32 cellular contexts compared by ENCODE assay signal in the genomic region with DNA sequence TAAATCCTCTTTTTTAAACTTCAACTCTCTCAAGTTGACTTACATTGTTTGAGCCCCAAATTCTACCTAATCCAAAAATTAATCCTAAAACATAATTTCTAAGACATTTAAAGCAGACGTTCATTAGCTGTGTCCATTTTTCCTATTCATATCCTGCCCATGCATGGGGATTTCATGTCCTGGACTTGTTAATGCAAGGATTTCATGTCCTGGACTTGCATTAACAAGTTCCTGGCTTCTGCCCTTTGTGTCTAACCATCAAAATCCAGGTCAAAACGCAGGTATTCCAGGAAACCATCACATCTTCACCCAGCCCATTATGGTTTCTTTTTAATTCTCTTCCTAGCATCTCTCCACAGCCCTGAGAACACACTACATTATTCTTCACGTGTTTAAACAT.
"Had no signal": no experiment of that assay in that cellular context is flagged by ENCODE, and none has a peak within 500 bp of the region (broad histone marks: within the 10 kb centered on the region; RNA-seq: fewer than 3 reads in every experiment).

No MANE protein-coding gene starts in this region.

- H3K4me3 Mint-ChIP-seq: activated B cell treated with CpG ODN at 0.5 μM for 24 hours; activated CD8-positive, alpha-beta memory T cell treated with anti-CD3 and anti-CD28 coated beads, Interleukin-2, amount 10 ng/mL, durations not matched to agents 7 days and 5 days; activated CD8-positive, alpha-beta T cell treated with anti-CD3 and anti-CD28 coated beads, Interleukin-2, amount 10 ng/mL, durations not matched to agents 7 days and 5 days; activated naive CD4-positive, alpha-beta T cell treated with anti-CD3 and anti-CD28 coated beads, Interleukin-2, amount 10 ng/mL, durations not matched to agents 7 days and 5 days; activated naive CD8-positive, alpha-beta T cell treated with anti-CD3 and anti-CD28 coated beads, Interleukin-2, amount 10 ng/mL, durations not matched to agents 7 days and 5 days; activated T-cell treated with anti-CD3 and anti-CD28 coated beads, Interleukin-2, amount 50 U/mL, for 24 hours; activated T-cell treated with anti-CD3 and anti-CD28 coated beads, Interleukin-2, amount 50 U/mL, for 72 hours; brain; effector memory CD8-positive, alpha-beta T cell; T-helper 17 cell; T-helper 2 cell treated with Interferon-gamma antibody and Interleukin-4, amounts not matched to agents 5 μg/mL and 100 μg/mL, for 36 hours had no signal

- H3K9me3 Mint-ChIP-seq: activated B cell treated with CpG ODN at 0.5 μM for 24 hours; brain; effector memory CD8-positive, alpha-beta T cell; T-helper 2 cell treated with Interferon-gamma antibody and Interleukin-4, amounts not matched to agents 5 μg/mL and 100 μg/mL, for 36 hours had no signal

- DNase-seq: activated B cell treated with CpG ODN at 0.5 μM for 24 hours; activated CD4-positive, alpha-beta T cell treated with anti-CD3 and anti-CD28 coated beads for 48 hours; activated CD4-positive, alpha-beta T cell treated with anti-CD3 and anti-CD28 coated beads, Interleukin-2, amount 50 U/mL, for 1 hour; activated CD4-positive, alpha-beta T cell treated with anti-CD3 and anti-CD28 coated beads, Interleukin-2, amount 50 U/mL, for 48 hours; activated CD8-positive, alpha-beta memory T cell treated with anti-CD3 and anti-CD28 coated beads, Interleukin-2, amount 10 ng/mL, durations not matched to agents 7 days and 5 days; activated CD8-positive, alpha-beta memory T cell treated with anti-CD3 and anti-CD28 coated beads, Interleukin-2, amount 50 U/mL, for 4 hours; activated CD8-positive, alpha-beta T cell treated with anti-CD3 and anti-CD28 coated beads, Interleukin-2, amount 10 ng/mL, durations not matched to agents 7 days and 5 days; activated gamma-delta T cell; activated naive CD4-positive, alpha-beta T cell; activated naive CD4-positive, alpha-beta T cell treated with anti-CD3 and anti-CD28 coated beads, Interleukin-2, amount 10 ng/mL, durations not matched to agents 7 days and 5 days; activated naive CD8-positive, alpha-beta T cell treated with anti-CD3 and anti-CD28 coated beads, Interleukin-2, amount 10 ng/mL, durations not matched to agents 7 days and 5 days; activated T-cell treated with anti-CD3 and anti-CD28 coated beads, Interleukin-2, amount 50 U/mL, for 24 hours; activated T-cell treated with anti-CD3 and anti-CD28 coated beads, Interleukin-2, amount 50 U/mL, for 72 hours; caudate nucleus; cortex of kidney; dermis blood vessel endothelial cell; effector CD4-positive, alpha-beta T cell; effector memory CD8-positive, alpha-beta T cell; erythroblast; foreskin melanocyte; heart right ventricle; T-helper 1 cell; T-helper 17 cell; T1000; WERI-Rb-1 had no signal

- H3K36me3 ChIP-seq: ascending aorta, esophagus muscularis mucosa, gastroesophageal sphincter, heart right ventricle, WERI-Rb-1 had no signal

- H3K4me3 ChIP-seq: ascending aorta, esophagus muscularis mucosa, gastroesophageal sphincter, heart right ventricle had no signal

- H3K36me3 Mint-ChIP-seq: activated CD8-positive, alpha-beta memory T cell treated with anti-CD3 and anti-CD28 coated beads, Interleukin-2, amount 10 ng/mL, durations not matched to agents 7 days and 5 days; activated naive CD4-positive, alpha-beta T cell treated with anti-CD3 and anti-CD28 coated beads, Interleukin-2, amount 10 ng/mL, durations not matched to agents 7 days and 5 days; brain had no signal

- H3K4me1 ChIP-seq: ascending aorta, esophagus muscularis mucosa, gastroesophageal sphincter, heart right ventricle had no signal

- H3K4me1 Mint-ChIP-seq: activated B cell treated with CpG ODN at 0.5 μM for 24 hours; activated CD8-positive, alpha-beta memory T cell treated with anti-CD3 and anti-CD28 coated beads, Interleukin-2, amount 10 ng/mL, durations not matched to agents 7 days and 5 days; activated naive CD4-positive, alpha-beta T cell treated with anti-CD3 and anti-CD28 coated beads, Interleukin-2, amount 10 ng/mL, durations not matched to agents 7 days and 5 days; activated naive CD8-positive, alpha-beta T cell treated with anti-CD3 and anti-CD28 coated beads, Interleukin-2, amount 10 ng/mL, durations not matched to agents 7 days and 5 days; brain; T-helper 17 cell had no signal

- H3K27ac ChIP-seq: ascending aorta, esophagus muscularis mucosa, gastroesophageal sphincter, heart right ventricle, WERI-Rb-1 had no signal

- H3K27ac Mint-ChIP-seq: activated B cell treated with CpG ODN at 0.5 μM for 24 hours; activated CD8-positive, alpha-beta memory T cell treated with anti-CD3 and anti-CD28 coated beads, Interleukin-2, amount 10 ng/mL, durations not matched to agents 7 days and 5 days; activated CD8-positive, alpha-beta T cell treated with anti-CD3 and anti-CD28 coated beads, Interleukin-2, amount 10 ng/mL, durations not matched to agents 7 days and 5 days; activated naive CD4-positive, alpha-beta T cell treated with anti-CD3 and anti-CD28 coated beads, Interleukin-2, amount 10 ng/mL, durations not matched to agents 7 days and 5 days; activated naive CD4-positive, alpha-beta T cell treated with anti-CD3 and anti-CD28 coated beads, Interleukin-2, amount 50 U/mL, for 72 hours; activated naive CD8-positive, alpha-beta T cell treated with anti-CD3 and anti-CD28 coated beads, Interleukin-2, amount 10 ng/mL, durations not matched to agents 7 days and 5 days; activated T-cell treated with anti-CD3 and anti-CD28 coated beads, Interleukin-2, amount 50 U/mL, for 24 hours; activated T-cell treated with anti-CD3 and anti-CD28 coated beads, Interleukin-2, amount 50 U/mL, for 72 hours; brain; effector memory CD8-positive, alpha-beta T cell; T-helper 17 cell; T-helper 2 cell treated with Interferon-gamma antibody and Interleukin-4, amounts not matched to agents 5 μg/mL and 100 μg/mL, for 36 hours had no signal

- H3K27me3 Mint-ChIP-seq: activated B cell treated with CpG ODN at 0.5 μM for 24 hours; activated naive CD8-positive, alpha-beta T cell treated with anti-CD3 and anti-CD28 coated beads, Interleukin-2, amount 10 ng/mL, durations not matched to agents 7 days and 5 days; activated T-cell treated with anti-CD3 and anti-CD28 coated beads, Interleukin-2, amount 50 U/mL, for 24 hours; T-helper 17 cell had no signal

- FAIRE-seq: colon had no signal

- H3K9me3 ChIP-seq: ascending aorta, esophagus muscularis mucosa, gastroesophageal sphincter, heart right ventricle had no signal

- H3K27me3 ChIP-seq: ascending aorta, esophagus muscularis mucosa, gastroesophageal sphincter, heart right ventricle had no signal
